ENCODE assay signal across 1 cellular context in genomic region chr3:11510001-11510760, GRCh38.
TF ChIP-seq lines count a peak whose summit lies in the region.

No MANE protein-coding gene starts in this region.

TF ChIP-seq in H1, 55 proteins besides CTCF, POLR2A, EP300 and RAD21 (continued from another document):
- TF ChIP-seq CHD7 (IDR thresholded peaks at IDR 0.05; ENCODE audit: insufficient replicate concordance, low read length) (no peak), CHD1 (IDR thresholded peaks at IDR 0.05; ENCODE audit: low read depth, low read length) (no peak), RNF2 (IDR thresholded peaks at IDR 0.05; ENCODE audit: borderline replicate concordance, low read depth, low read length, missing control alignments, poor library complexity, severe bottlenecking) (no peak), CHD2 (IDR thresholded peaks at IDR 0.05; ENCODE audit: low read length) (no peak), USF2 (IDR thresholded peaks at IDR 0.05; ENCODE audit: low read length) (no peak), PHF8 (conservative IDR thresholded peaks at IDR 0.05; ENCODE audit: low read depth, low read length) (no peak), CTBP2 (IDR thresholded peaks at IDR 0.05; ENCODE audit: borderline replicate concordance, insufficient read depth, insufficient read length, low read length) (no peak), EGR1 (IDR thresholded peaks at IDR 0.05; ENCODE audit: borderline replicate concordance, low read depth, low read length) (no peak), CREB1 (IDR thresholded peaks at IDR 0.05) (no peak), SRF (IDR thresholded peaks at IDR 0.05; ENCODE audit: low read depth, low read length) (no peak), TCF12 (IDR thresholded peaks at IDR 0.05; ENCODE audit: low read depth, low read length) (no peak), FOSL1 (IDR thresholded peaks at IDR 0.05; ENCODE audit: insufficient read depth, low read depth, low read length) (no peak), JUND (IDR thresholded peaks at IDR 0.05; ENCODE audit: low read length) (no peak)
